In the genomic region with DNA sequence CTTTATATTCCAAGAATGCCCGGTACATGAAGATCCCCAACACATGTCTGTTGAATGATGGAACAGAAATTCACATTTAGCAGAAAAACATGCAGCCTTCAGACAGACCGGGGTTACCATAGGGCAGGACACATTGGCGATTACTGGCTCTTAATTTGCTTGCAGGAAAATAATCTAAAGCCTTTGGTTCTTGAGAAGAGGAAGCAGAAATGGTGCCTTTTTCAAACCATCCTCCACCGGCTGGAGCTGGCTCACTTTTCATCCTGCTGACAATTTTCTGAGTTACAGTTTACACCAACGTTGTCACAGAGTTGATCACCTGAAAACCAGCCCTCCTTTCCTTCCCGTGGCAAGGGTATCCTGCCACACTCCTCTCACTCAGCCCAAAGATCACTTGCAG, we compare ENCODE assay signal across 9 cellular contexts. TPM values are rescaled to one million over a fixed set of nuclear protein-coding genes. Genes with fewer than 3 reads are reported as not detected.
DNase-seq lines count a peak whose midpoint lies in the region; ATAC-seq and TF ChIP-seq lines count a peak whose summit lies in the region.
"Had no signal": no experiment of that assay in that cellular context is flagged by ENCODE, and none has a peak within 500 bp of the region (broad histone marks: within the 10 kb centered on the region; RNA-seq: fewer than 3 reads in every experiment).

No MANE protein-coding gene starts in this region.

- peak; percentile 66 for DNase-seq in activated CD4-positive, alpha-beta T cell treated with anti-CD3 and anti-CD28 coated beads, Interleukin-2, amount 10 ng/mL, durations not matched to agents 24 days and 14 days
- no peak for DNase-seq in activated CD4-positive, alpha-beta T cell treated with anti-CD3 and anti-CD28 coated beads for 1 hour
- DNase-seq in PC-9: no peak
- DNase-seq in effector memory CD8-positive, alpha-beta T cell: no peak
- no peak for DNase-seq in spleen
- no peak for DNase-seq in Right ventricle myocardium superior
- no peak for DNase-seq in NCI-H2029 treated with DMSO at 0.1 percent for 48 hours (lab: John Stamatoyannopoulos, UW)
- DNase-seq in GM13976 (ENCODE audit: low spot score): no peak
- DNase-seq: NCI-H1930 had no signal

- no peaks in the 10 kb centered on the region for H4K20me1 ChIP-seq in PC-9 (ENCODE audit: insufficient read depth)

- in situ Hi-C loops in GM13976 (cut with MboI; ENCODE audit: low sequenced_read_pairs, unreplicated experiment): no loop called here

- peak overlapping the region; percentile 91 for H3K27ac Mint-ChIP-seq in activated CD4-positive, alpha-beta T cell treated with anti-CD3 and anti-CD28 coated beads, Interleukin-2, amount 10 ng/mL, durations not matched to agents 24 days and 14 days
- H3K27ac Mint-ChIP-seq in effector memory CD8-positive, alpha-beta T cell: peak overlapping the region; percentile 85 to 87

- no peak for TF ChIP-seq CTCF in PC-9 (conservative IDR thresholded peaks at IDR 0.05)
- no peak for TF ChIP-seq CTCF in spleen (IDR thresholded peaks at IDR 0.05 in 8 of 11, conservative IDR thresholded peaks at IDR 0.05 in 3 of 11)
- no peak for TF ChIP-seq CTCF in GM13976 (IDR thresholded peaks at IDR 0.05; ENCODE audit: borderline replicate concordance, control extremely low read depth, extremely low read depth, insufficient read depth, missing control alignments)

- no peaks in the 10 kb centered on the region for H3K36me3 ChIP-seq in PC-9 (ENCODE audit: low read depth)
- no peaks in the 10 kb centered on the region for H3K36me3 ChIP-seq in spleen

- H3K4me1 ChIP-seq in PC-9 (replicated peaks; ENCODE audit: insufficient read depth): 0 out of 2 replicates have a peak, but pooled peaks cover 4% of the 10 kb centered on the region
- peaks cover 10 to 41% (median 26%) of the 10 kb centered on the region in 6 donors for H3K4me1 ChIP-seq in spleen

- H3K36me3 Mint-ChIP-seq in activated CD4-positive, alpha-beta T cell treated with anti-CD3 and anti-CD28 coated beads, Interleukin-2, amount 10 ng/mL, durations not matched to agents 24 days and 14 days (ENCODE audit: low read depth): peaks cover 2% of the 10 kb centered on the region
- H3K36me3 Mint-ChIP-seq in effector memory CD8-positive, alpha-beta T cell (ENCODE audit: insufficient read depth): peaks cover 20% of the 10 kb centered on the region

- POLR2A ChIA-PET in PC-9 (lab: Charles Lee; ENCODE audit: unreplicated experiment): no interaction called here

- H2AFZ ChIP-seq in PC-9: no peak overlapping the region

- H3K79me2 ChIP-seq in PC-9 (ENCODE audit: low read depth): no peaks in the 10 kb centered on the region

- H3K9me3 ChIP-seq in PC-9 (ENCODE audit: insufficient read depth, low read depth) (no peaks in the 10 kb centered on the region), spleen (no peaks in the 10 kb centered on the region)

- ATAC-seq in effector memory CD8-positive, alpha-beta T cell (replicated peaks): no peak
- ATAC-seq in Right ventricle myocardium superior (ENCODE audit: poor library complexity): no peak

- H3F3A ChIP-seq in PC-9 (ENCODE audit: insufficient read depth, low read depth): peaks cover 6% of the 10 kb centered on the region

- no peaks in the 10 kb centered on the region for H3K9me2 ChIP-seq in PC-9 (ENCODE audit: insufficient read depth)

- H3K4me3 Mint-ChIP-seq in activated CD4-positive, alpha-beta T cell treated with anti-CD3 and anti-CD28 coated beads, Interleukin-2, amount 10 ng/mL, durations not matched to agents 24 days and 14 days: peak overlapping the region; percentile 92
- peak overlapping the region; percentile 92 for H3K4me3 Mint-ChIP-seq in effector memory CD8-positive, alpha-beta T cell

- peak overlapping the region; percentile 98 for H3K4me2 ChIP-seq in PC-9

- peaks cover 36% of the 10 kb centered on the region for H3K4me1 Mint-ChIP-seq in activated CD4-positive, alpha-beta T cell treated with anti-CD3 and anti-CD28 coated beads, Interleukin-2, amount 10 ng/mL, durations not matched to agents 24 days and 14 days
- peaks cover 23 to 27% of the 10 kb centered on the region in 2 donors for H3K4me1 Mint-ChIP-seq in effector memory CD8-positive, alpha-beta T cell (ENCODE audit: low read depth in 2 of 2)

- H3K9me3 Mint-ChIP-seq in activated CD4-positive, alpha-beta T cell treated with anti-CD3 and anti-CD28 coated beads, Interleukin-2, amount 10 ng/mL, durations not matched to agents 24 days and 14 days: no peaks in the 10 kb centered on the region
- H3K9me3 Mint-ChIP-seq in effector memory CD8-positive, alpha-beta T cell: no peaks in the 10 kb centered on the region

- no TSS peak for BruUV-seq in PC-9 (replicated peaks; lab: Mats Ljungman, UMichigan)

- intact Hi-C loops in activated CD4-positive, alpha-beta T cell treated with anti-CD3 and anti-CD28 coated beads, Interleukin-2, amount 10 ng/mL, durations not matched to agents 24 days and 14 days (cut with micrococcal nuclease): loop anchor here (10.0 kb wide), 1 partner anchor 1118 kb away; a partner anchor contains a TSS
- intact Hi-C loops in PC-9 (cut with micrococcal nuclease; ENCODE audit: unreplicated experiment) (no loop called here), spleen (cut with DNase I; ENCODE audit: low total_unique reads) (no loop called here), Right ventricle myocardium superior (cut with DNase I) (no loop called here)

- no peaks in the 10 kb centered on the region for H3K27me3 Mint-ChIP-seq in activated CD4-positive, alpha-beta T cell treated with anti-CD3 and anti-CD28 coated beads, Interleukin-2, amount 10 ng/mL, durations not matched to agents 24 days and 14 days
- no peaks in the 10 kb centered on the region for H3K27me3 Mint-ChIP-seq in effector memory CD8-positive, alpha-beta T cell

- peaks cover 11% of the 10 kb centered on the region; the same call in 1 of the 2 replicates for H3K27me3 ChIP-seq in PC-9 (ENCODE audit: insufficient read depth, low read depth)
- H3K27me3 ChIP-seq in spleen (replicated peaks in 1 of 7): no peaks in the 10 kb centered on the region

- WGBS in spleen, 5 donors: 19 to 24% (median 22%) methylated on average over 6 of the region's 6 CpGs

- H3K27ac ChIP-seq in PC-9 (no peak overlapping the region), spleen (peak overlapping the region in 6 of 8 donors; percentile 94 to 99 (median 96))

- no peak for TF ChIP-seq POLR2A in spleen (IDR thresholded peaks at IDR 0.05)

- CTCF ChIA-PET in PC-9 (lab: Charles Lee): no interaction called here

- H3K4me3 ChIP-seq in PC-9: peak overlapping the region; percentile 68; the same call in 1 of the 2 replicates
- H3K4me3 ChIP-seq in spleen: peak overlapping the region in 5 of 8 donors; percentile 55 to 79 (median 70)

RNA-seq across cellular contexts. Expression of a gene that starts 32.6 kb away (rescaled TPM):
- 214 and 217 TPM in 2 replicates for total RNA-seq in activated CD4-positive, alpha-beta T cell treated with anti-CD3 and anti-CD28 coated beads, Interleukin-2, amount 10 ng/mL, durations not matched to agents 24 days and 14 days
- 125 and 127 TPM in 2 replicates for total RNA-seq in PC-9 (2021)
- 100 to 1,000 TPM in 3 of 7 donors, 10 to 100 TPM in 4; 80.1 to 153 (median 89.6) TPM for total RNA-seq in spleen
- polyA plus RNA-seq in spleen: 100 to 1,000 TPM; 172 to 236 (median 189) TPM
- total RNA-seq in Right ventricle myocardium superior: 112 TPM

RNA-seq across cellular contexts. Expression of a gene that starts 54.7 kb away (rescaled TPM):
- total RNA-seq in activated CD4-positive, alpha-beta T cell treated with anti-CD3 and anti-CD28 coated beads, Interleukin-2, amount 10 ng/mL, durations not matched to agents 24 days and 14 days: 14.6 and 19.8 TPM in 2 replicates
- total RNA-seq in PC-9 (2021) (7.8 and 8.3 TPM in 2 replicates), spleen (10 to 100 TPM; 20.4 to 34.4 (median 27.9) TPM), Right ventricle myocardium superior (10.8 TPM)
- 10 to 100 TPM in 1 of 3 donors, 1 to 10 TPM in 2; 7.1 to 12.2 (median 9.7) TPM for polyA plus RNA-seq in spleen
